In genomic region chr12:16198884-16199283, GRCh38 we compare ENCODE assay signal across 8 cellular contexts.
DNase-seq lines count a peak whose midpoint lies in the region; ATAC-seq and TF ChIP-seq lines count a peak whose summit lies in the region.
"Had no signal": no experiment of that assay in that cellular context is flagged by ENCODE, and none has a peak within 500 bp of the region (broad histone marks: within the 10 kb centered on the region; RNA-seq: fewer than 3 reads in every experiment).

No MANE protein-coding gene starts in this region.

- DNase-seq in NCI-H1436 treated with DMSO at 0.1 percent for 48 hours (lab: John Stamatoyannopoulos, UW) (peak; percentile 42), neural progenitor cell (ENCODE audit: low spot score) (peak; percentile 53), Calu3 (no peak), natural killer cell (no peak)
- no peak for DNase-seq in activated CD4-positive, alpha-beta memory T cell treated with anti-CD3 and anti-CD28 coated beads for 36 hours
- DNase-seq: NCI-H2081 treated with DMSO at 0.1 percent for 48 hours had no signal

- BruUV-seq in Calu3 (replicated peaks; lab: Mats Ljungman, UMichigan), result no TSS peak

- H3K9me3 Mint-ChIP-seq in neural progenitor cell, result peaks cover 19% of the 10 kb centered on the region
- H3K9me3 Mint-ChIP-seq in Calu3 (ENCODE audit: low read depth, unreplicated experiment), result peaks cover 7% of the 10 kb centered on the region
- peaks cover 11 to 20% of the 10 kb centered on the region in 2 donors for H3K9me3 Mint-ChIP-seq in natural killer cell
- H3K9me3 Mint-ChIP-seq in activated CD4-positive, alpha-beta memory T cell treated with anti-CD3 and anti-CD28 coated beads for 36 hours, result peaks cover 16% of the 10 kb centered on the region

- H3K4me1 Mint-ChIP-seq in neural progenitor cell (peaks cover 10% of the 10 kb centered on the region), Calu3 (ENCODE audit: low read depth, unreplicated experiment) (no peaks in the 10 kb centered on the region), natural killer cell (no peaks in the 10 kb centered on the region)
- no peaks in the 10 kb centered on the region for H3K4me1 Mint-ChIP-seq in activated CD4-positive, alpha-beta memory T cell treated with anti-CD3 and anti-CD28 coated beads for 36 hours (ENCODE audit: low read depth)

- H3K4me1 ChIP-seq in neural progenitor cell, result peaks cover 7% of the 10 kb centered on the region

- TF ChIP-seq CTCF in neural progenitor cell (IDR thresholded peaks at IDR 0.05) (no peak), Calu3 (IDR thresholded peaks at IDR 0.05; ENCODE audit: unreplicated experiment) (no peak), natural killer cell (IDR thresholded peaks at IDR 0.05) (no peak)

- H3K36me3 ChIP-seq in neural progenitor cell, result no peaks in the 10 kb centered on the region

- H3K36me3 Mint-ChIP-seq in neural progenitor cell (no peaks in the 10 kb centered on the region), Calu3 (ENCODE audit: insufficient read depth, unreplicated experiment) (no peaks in the 10 kb centered on the region), natural killer cell (no peaks in the 10 kb centered on the region)
- no peaks in the 10 kb centered on the region for H3K36me3 Mint-ChIP-seq in activated CD4-positive, alpha-beta memory T cell treated with anti-CD3 and anti-CD28 coated beads for 36 hours

- H3K9me3 ChIP-seq in neural progenitor cell (ENCODE audit: low read depth), result no peaks in the 10 kb centered on the region

- H3K79me2 ChIP-seq in neural progenitor cell (ENCODE audit: low read depth), result no peaks in the 10 kb centered on the region

- no peaks in the 10 kb centered on the region for H3K27me3 Mint-ChIP-seq in neural progenitor cell (ENCODE audit: insufficient read depth, low read depth)
- H3K27me3 Mint-ChIP-seq in Calu3 (ENCODE audit: unreplicated experiment), result no peaks in the 10 kb centered on the region
- no peaks in the 10 kb centered on the region for H3K27me3 Mint-ChIP-seq in natural killer cell (ENCODE audit: low read depth in 2 of 2)
- H3K27me3 Mint-ChIP-seq in activated CD4-positive, alpha-beta memory T cell treated with anti-CD3 and anti-CD28 coated beads for 36 hours, result no peaks in the 10 kb centered on the region

- H3K4me3 Mint-ChIP-seq in neural progenitor cell (no peak overlapping the region), Calu3 (ENCODE audit: low read depth, unreplicated experiment) (no peak overlapping the region), natural killer cell (no peak overlapping the region)
- no peak overlapping the region for H3K4me3 Mint-ChIP-seq in activated CD4-positive, alpha-beta memory T cell treated with anti-CD3 and anti-CD28 coated beads for 36 hours

- H3K27ac ChIP-seq in neural progenitor cell, result no peak overlapping the region

- no peaks in the 10 kb centered on the region for H3F3A ChIP-seq in neural progenitor cell (ENCODE audit: low read depth)

- POLR2A ChIA-PET in activated CD4-positive, alpha-beta memory T cell treated with anti-CD3 and anti-CD28 coated beads for 36 hours (lab: Charles Lee), result no interaction called here

- no peak overlapping the region for H3K4me3 ChIP-seq in neural progenitor cell

- H3K27me3 ChIP-seq in neural progenitor cell, result no peaks in the 10 kb centered on the region

- intact Hi-C loops in Calu3 (cut with micrococcal nuclease; ENCODE audit: unreplicated experiment), result no loop called here
- intact Hi-C loops in natural killer cell (cut with micrococcal nuclease), result no loop called here
- intact Hi-C loops in activated CD4-positive, alpha-beta memory T cell treated with anti-CD3 and anti-CD28 coated beads for 36 hours (cut with micrococcal nuclease), result no loop called here

- H4K20me1 ChIP-seq in neural progenitor cell (ENCODE audit: low read depth), result no peaks in the 10 kb centered on the region

- no peak overlapping the region for H3K9ac ChIP-seq in neural progenitor cell

- H2AFZ ChIP-seq in neural progenitor cell (replicated peaks), result peak overlapping the region; percentile 57

- CTCF ChIA-PET in Calu3 (lab: Charles Lee), result no interaction called here
- CTCF ChIA-PET in activated CD4-positive, alpha-beta memory T cell treated with anti-CD3 and anti-CD28 coated beads for 36 hours (lab: Charles Lee), result no interaction called here

- ATAC-seq in GM19455 (IDR thresholded peaks at IDR 0.05; ENCODE audit: unreplicated experiment) (peak; percentile 89), HG02981 (IDR thresholded peaks at IDR 0.05; ENCODE audit: unreplicated experiment) (peak; percentile 91), natural killer cell (no peak)

- H3K4me2 ChIP-seq in neural progenitor cell, result no peak overlapping the region

- peak overlapping the region; percentile 39 for H3K27ac Mint-ChIP-seq in neural progenitor cell
- H3K27ac Mint-ChIP-seq in Calu3 (ENCODE audit: unreplicated experiment), result no peak overlapping the region
- H3K27ac Mint-ChIP-seq in natural killer cell, result no peak overlapping the region
- no peak overlapping the region for H3K27ac Mint-ChIP-seq in activated CD4-positive, alpha-beta memory T cell treated with anti-CD3 and anti-CD28 coated beads for 36 hours

Comparison
In these comparisons a context has a peak if more than half of its experiments do, and no peak if none do; other contexts are left out.
1. ATAC-seq: peak in GM19455 (single experiment) and HG02981 (single experiment); none in natural killer cell (0 of 3).
2. DNase-seq: peak in NCI-H1436 treated with DMSO at 0.1 percent for 48 hours (single experiment) and neural progenitor cell (single experiment); none in Calu3 (single experiment), natural killer cell (single experiment) and activated CD4-positive, alpha-beta memory T cell treated with anti-CD3 and anti-CD28 coated beads for 36 hours (single experiment).